Comparison of ENCODE assay signal across 1 cellular context in genomic region chr19:45592366-45592765, GRCh38.
TF ChIP-seq lines count a peak whose summit lies in the region.

No MANE protein-coding gene starts in this region.

TF ChIP-seq in H1, 55 proteins besides CTCF, POLR2A, EP300 and RAD21:
- no peak for TF ChIP-seq EGR1 (IDR thresholded peaks at IDR 0.05; ENCODE audit: borderline replicate concordance, low read depth, low read length)
- TF ChIP-seq PHF8 (conservative IDR thresholded peaks at IDR 0.05; ENCODE audit: low read depth, low read length), result no peak
- no peak for TF ChIP-seq CHD7 (IDR thresholded peaks at IDR 0.05; ENCODE audit: insufficient replicate concordance, low read length)
- no peak for TF ChIP-seq JUND (IDR thresholded peaks at IDR 0.05; ENCODE audit: low read length)
- TF ChIP-seq KDM5A (IDR thresholded peaks at IDR 0.05; ENCODE audit: low read length), result no peak
- TF ChIP-seq ATF2 (IDR thresholded peaks at IDR 0.05; ENCODE audit: low read length), result no peak
- TF ChIP-seq SAP30 (IDR thresholded peaks at IDR 0.05; ENCODE audit: insufficient read depth, insufficient replicate concordance, low read length), result no peak
- no peak for TF ChIP-seq CTBP2 (IDR thresholded peaks at IDR 0.05; ENCODE audit: borderline replicate concordance, insufficient read depth, insufficient read length, low read length)
- no peak for TF ChIP-seq TBP (IDR thresholded peaks at IDR 0.05; ENCODE audit: low read depth, low read length)
- TF ChIP-seq TAF1 (IDR thresholded peaks at IDR 0.05; ENCODE audit: low read depth, low read length), result no peak
